In the genomic region with DNA sequence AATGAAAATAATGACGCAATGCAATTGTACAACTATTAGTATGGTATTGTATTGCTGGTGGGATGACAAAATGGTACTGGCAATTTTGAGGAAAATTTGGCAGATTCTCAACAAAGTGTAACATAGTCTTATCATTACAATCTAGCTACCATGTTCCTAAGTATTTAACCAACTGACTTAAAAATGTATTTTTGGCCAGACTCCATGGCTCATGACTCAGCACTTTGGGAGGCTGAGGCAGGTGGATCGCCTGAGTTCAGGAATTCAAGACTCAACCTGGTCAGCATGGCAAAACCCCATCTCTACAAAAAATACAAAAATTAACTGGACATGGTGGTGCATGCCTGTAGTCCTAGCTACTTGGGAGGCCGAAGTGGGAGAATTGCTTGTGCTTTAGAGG, we compare ENCODE assay signal across 29 cellular contexts.
"Had no signal": no experiment of that assay in that cellular context is flagged by ENCODE, and none has a peak within 500 bp of the region (broad histone marks: within the 10 kb centered on the region; RNA-seq: fewer than 3 reads in every experiment).

No MANE protein-coding gene starts in this region.

- H3K9me3 ChIP-seq: adrenal gland had no signal

- FAIRE-seq: RCC 7860 had no signal

- H3K4me3 Mint-ChIP-seq: activated CD4-positive, alpha-beta memory T cell treated with anti-CD3 and anti-CD28 coated beads, Interleukin-2, amount 10 ng/mL, durations not matched to agents 7 days and 5 days; activated CD4-positive, alpha-beta T cell treated with anti-CD3 and anti-CD28 coated beads for 36 hours; activated naive CD8-positive, alpha-beta T cell treated with anti-CD3 and anti-CD28 coated beads, Interleukin-2, amount 10 ng/mL, durations not matched to agents 7 days and 5 days; central memory CD8-positive, alpha-beta T cell had no signal

- DNase-seq: activated CD4-positive, alpha-beta memory T cell treated with anti-CD3 and anti-CD28 coated beads, Interleukin-2, amount 10 ng/mL, durations not matched to agents 7 days and 5 days; activated CD4-positive, alpha-beta T cell treated with anti-CD3 and anti-CD28 coated beads for 36 hours; activated CD4-positive, alpha-beta T cell treated with anti-CD3 and anti-CD28 coated beads, Interleukin-2, amount 50 U/mL, for 1 hour; activated CD4-positive, CD25-positive, alpha-beta regulatory T cell; activated gamma-delta T cell treated with Interleukin-2 at 50 U/mL for 16 hours; activated naive CD4-positive, alpha-beta T cell treated with anti-CD3 and anti-CD28 coated beads, Interleukin-2, amount 50 U/mL, for 16 hours; activated naive CD8-positive, alpha-beta T cell treated with anti-CD3 and anti-CD28 coated beads, Interleukin-2, amount 10 ng/mL, durations not matched to agents 7 days and 5 days; activated T-cell treated with anti-CD3 and anti-CD28 coated beads for 4 hours; activated T-cell treated with anti-CD3 and anti-CD28 coated beads, Interleukin-2, amount 50 U/mL, for 48 hours; adrenal gland; aorta; cortex of kidney; NCI-H1092 treated with DMSO at 0.1 percent for 48 hours; NCI-H1417 treated with DMSO at 0.1 percent for 48 hours; NCI-H1694; NCI-H2029; NCI-H2107; NCI-H2171 treated with DMSO at 0.1 percent for 48 hours; NCI-H226; NCI-H526 treated with DMSO at 0.1 percent for 48 hours; NCI-H82; NK-92 treated with Interleukin-12 subunit alpha and Interleukin-12 subunit beta, amount 100 ng/mL, for 24 hours; SIG-M5; T-helper 1 cell had no signal

- H3K4me2 ChIP-seq: KMS-11 had no signal

- H3K36me3 Mint-ChIP-seq: activated naive CD8-positive, alpha-beta T cell treated with anti-CD3 and anti-CD28 coated beads, Interleukin-2, amount 10 ng/mL, durations not matched to agents 7 days and 5 days had no signal

- H3K9ac ChIP-seq: KMS-11 had no signal

- H3K27ac ChIP-seq: adrenal gland, KMS-11, VCaP had no signal

- H3K27me3 ChIP-seq: adrenal gland had no signal

- H3K27me3 Mint-ChIP-seq: activated CD4-positive, alpha-beta memory T cell treated with anti-CD3 and anti-CD28 coated beads, Interleukin-2, amount 10 ng/mL, durations not matched to agents 7 days and 5 days; activated CD4-positive, alpha-beta T cell treated with anti-CD3 and anti-CD28 coated beads for 36 hours; activated naive CD8-positive, alpha-beta T cell treated with anti-CD3 and anti-CD28 coated beads, Interleukin-2, amount 10 ng/mL, durations not matched to agents 7 days and 5 days; central memory CD8-positive, alpha-beta T cell had no signal

- ATAC-seq: activated CD4-positive, alpha-beta T cell treated with anti-CD3 and anti-CD28 coated beads for 36 hours had no signal

- H3K27ac Mint-ChIP-seq: activated CD4-positive, alpha-beta memory T cell treated with anti-CD3 and anti-CD28 coated beads, Interleukin-2, amount 10 ng/mL, durations not matched to agents 7 days and 5 days; activated CD4-positive, alpha-beta T cell treated with anti-CD3 and anti-CD28 coated beads for 36 hours; activated naive CD8-positive, alpha-beta T cell treated with anti-CD3 and anti-CD28 coated beads, Interleukin-2, amount 10 ng/mL, durations not matched to agents 7 days and 5 days; activated T-helper 2 cell treated with anti-CD3 and anti-CD28 coated beads, Interferon-gamma antibody, Interleukin-2, Interleukin-4, amounts not matched to agents 10 μg/mL and 5 μg/mL and 100 μg/mL, durations not matched to agents 14 hours and 24 hours and 36 hours had no signal

- H3K4me3 ChIP-seq: adrenal gland had no signal

- H3K36me3 ChIP-seq: adrenal gland had no signal

- H3K4me1 Mint-ChIP-seq: activated CD4-positive, alpha-beta memory T cell treated with anti-CD3 and anti-CD28 coated beads, Interleukin-2, amount 10 ng/mL, durations not matched to agents 7 days and 5 days; activated CD4-positive, alpha-beta T cell treated with anti-CD3 and anti-CD28 coated beads for 36 hours; activated naive CD8-positive, alpha-beta T cell treated with anti-CD3 and anti-CD28 coated beads, Interleukin-2, amount 10 ng/mL, durations not matched to agents 7 days and 5 days; central memory CD8-positive, alpha-beta T cell had no signal

- H3K4me1 ChIP-seq: adrenal gland had no signal
